ENCODE assay signal across 1 cellular context in genomic region chr11:128505449-128506058, GRCh38.
TF ChIP-seq lines count a peak whose summit lies in the region.

No MANE protein-coding gene starts in this region.

TF ChIP-seq in GM12878, 131 proteins besides CTCF, POLR2A, EP300 and RAD21 (continued from another document):
- TF ChIP-seq, protein P1, sequence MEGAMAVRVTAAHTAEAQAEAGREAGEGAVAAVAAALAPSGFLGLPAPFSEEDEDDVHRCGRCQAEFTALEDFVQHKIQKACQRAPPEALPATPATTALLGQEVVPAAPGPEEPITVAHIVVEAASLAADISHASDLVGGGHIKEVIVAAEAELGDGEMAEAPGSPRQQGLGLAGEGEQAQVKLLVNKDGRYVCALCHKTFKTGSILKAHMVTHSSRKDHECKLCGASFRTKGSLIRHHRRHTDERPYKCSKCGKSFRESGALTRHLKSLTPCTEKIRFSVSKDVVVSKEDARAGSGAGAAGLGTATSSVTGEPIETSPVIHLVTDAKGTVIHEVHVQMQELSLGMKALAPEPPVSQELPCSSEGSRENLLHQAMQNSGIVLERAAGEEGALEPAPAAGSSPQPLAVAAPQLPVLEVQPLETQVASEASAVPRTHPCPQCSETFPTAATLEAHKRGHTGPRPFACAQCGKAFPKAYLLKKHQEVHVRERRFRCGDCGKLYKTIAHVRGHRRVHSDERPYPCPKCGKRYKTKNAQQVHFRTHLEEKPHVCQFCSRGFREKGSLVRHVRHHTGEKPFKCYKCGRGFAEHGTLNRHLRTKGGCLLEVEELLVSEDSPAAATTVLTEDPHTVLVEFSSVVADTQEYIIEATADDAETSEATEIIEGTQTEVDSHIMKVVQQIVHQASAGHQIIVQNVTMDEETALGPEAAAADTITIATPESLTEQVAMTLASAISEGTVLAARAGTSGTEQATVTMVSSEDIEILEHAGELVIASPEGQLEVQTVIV (IDR thresholded peaks at IDR 0.05; ENCODE audit: borderline replicate concordance, partially characterized antibody), result no peak
- TF ChIP-seq CEBPB (IDR thresholded peaks at IDR 0.05; ENCODE audit: borderline replicate concordance in 1 of 2, low read depth in 2 of 2, low read length in 2 of 2) (no peak), MEF2A (IDR thresholded peaks at IDR 0.05; ENCODE audit: insufficient read depth, low read depth, low read length) (no peak), MYB (IDR thresholded peaks at IDR 0.05; ENCODE audit: borderline replicate concordance, low read depth, low read length) (no peak), SMC3 (IDR thresholded peaks at IDR 0.05; ENCODE audit: borderline replicate concordance, low read length) (no peak), ETV6 (conservative IDR thresholded peaks at IDR 0.05 in 1 of 2, IDR thresholded peaks at IDR 0.05 in 1 of 2; ENCODE audit: borderline replicate concordance in 1 of 2, low read depth in 1 of 2) (no peak)
TF ChIP-seq in GM12878: peak in this region for 0.
